In the genomic region with DNA sequence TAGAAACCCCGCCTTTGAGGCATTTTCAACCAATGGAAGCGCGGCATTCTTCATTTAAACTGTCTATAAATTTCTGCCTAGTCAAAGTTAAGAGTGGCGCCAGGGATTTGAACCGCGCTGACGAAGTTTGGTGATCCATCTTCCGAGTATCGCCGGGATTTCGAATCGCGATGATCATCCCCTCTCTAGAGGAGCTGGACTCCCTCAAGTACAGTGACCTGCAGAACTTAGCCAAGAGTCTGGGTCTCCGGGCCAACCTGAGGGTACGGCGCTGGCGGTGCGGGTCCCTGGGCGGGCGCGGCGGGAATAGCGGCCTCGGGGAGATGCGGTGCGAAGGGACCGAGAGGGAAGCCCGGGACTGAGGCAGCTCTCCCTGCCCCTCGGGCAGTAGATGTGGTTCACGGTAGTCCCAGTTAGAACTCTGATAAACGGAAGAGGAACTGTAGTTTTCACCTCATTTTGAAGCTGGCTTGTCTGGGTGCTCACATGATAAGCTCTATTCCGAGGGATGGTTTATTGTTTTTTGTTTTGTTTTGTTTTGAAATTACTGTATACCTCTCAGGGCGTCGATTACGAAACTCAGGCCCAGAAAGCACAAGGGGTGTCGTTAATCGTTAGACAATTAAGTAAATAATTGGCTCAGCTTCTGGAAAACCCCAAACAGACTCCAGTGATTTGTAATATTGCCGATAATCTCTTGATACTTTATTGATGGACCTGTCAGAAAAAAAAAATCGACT, we compare ENCODE assay signal across 1 cellular context.
TF ChIP-seq lines count a peak whose summit lies in the region.

A gene with protein sequence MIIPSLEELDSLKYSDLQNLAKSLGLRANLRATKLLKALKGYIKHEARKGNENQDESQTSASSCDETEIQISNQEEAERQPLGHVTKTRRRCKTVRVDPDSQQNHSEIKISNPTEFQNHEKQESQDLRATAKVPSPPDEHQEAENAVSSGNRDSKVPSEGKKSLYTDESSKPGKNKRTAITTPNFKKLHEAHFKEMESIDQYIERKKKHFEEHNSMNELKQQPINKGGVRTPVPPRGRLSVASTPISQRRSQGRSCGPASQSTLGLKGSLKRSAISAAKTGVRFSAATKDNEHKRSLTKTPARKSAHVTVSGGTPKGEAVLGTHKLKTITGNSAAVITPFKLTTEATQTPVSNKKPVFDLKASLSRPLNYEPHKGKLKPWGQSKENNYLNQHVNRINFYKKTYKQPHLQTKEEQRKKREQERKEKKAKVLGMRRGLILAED (plus strand): TSS at position 94 of the 740 bp plus-strand sequence. CDS start 77 bp downstream, at position 171.

TF ChIP-seq in HepG2, 621 proteins besides CTCF, POLR2A, EP300 and RAD21 (continued from another document and continues in another):
- TF ChIP-seq ATF1 (CRISPR knock-in tag; IDR thresholded peaks at IDR 0.05) (0 out of 2 replicates have a peak, but pooled peaks have one; percentile 46), ZNF768 (CRISPR knock-in tag; IDR thresholded peaks at IDR 0.05) (0 out of 2 replicates have a peak, but pooled peaks have one; percentile 12), HOXA9 (CRISPR knock-in tag; IDR thresholded peaks at IDR 0.05; ENCODE audit: borderline replicate concordance) (peak; percentile 88; the same call in 1 of the 2 replicates), ETV5 (CRISPR knock-in tag; IDR thresholded peaks at IDR 0.05; ENCODE audit: borderline replicate concordance) (no peak; the same call in 1 of the 2 replicates), ZNF703 (CRISPR knock-in tag; IDR thresholded peaks at IDR 0.05; ENCODE audit: borderline replicate concordance) (no peak), ZNF230 (CRISPR knock-in tag; IDR thresholded peaks at IDR 0.05) (no peak), ZNF160 (CRISPR knock-in tag; IDR thresholded peaks at IDR 0.05) (no peak), ZNF3 (CRISPR knock-in tag; IDR thresholded peaks at IDR 0.05) (no peak), ZBTB7B (CRISPR knock-in tag; IDR thresholded peaks at IDR 0.05) (0 out of 2 replicates have a peak, but pooled peaks have one; percentile 35), ATAD3A (CRISPR knock-in tag; IDR thresholded peaks at IDR 0.05) (no peak), ZNF567 (CRISPR knock-in tag; IDR thresholded peaks at IDR 0.05; ENCODE audit: borderline replicate concordance) (0 out of 2 replicates have a peak, but pooled peaks have one; percentile 38), NR2C2 (CRISPR knock-in tag; IDR thresholded peaks at IDR 0.05; ENCODE audit: borderline replicate concordance) (no peak), ONECUT2 (CRISPR knock-in tag; IDR thresholded peaks at IDR 0.05) (peak; percentile 46; the same call in 1 of the 2 replicates), MAFF (IDR thresholded peaks at IDR 0.05; ENCODE audit: low read depth, low read length) (peak; percentile 51), RARG (CRISPR knock-in tag; IDR thresholded peaks at IDR 0.05; ENCODE audit: low read depth) (no peak), SMAD9 (CRISPR knock-in tag; IDR thresholded peaks at IDR 0.05) (no peak), CREM (IDR thresholded peaks at IDR 0.05) (no peak; the same call in 1 of the 2 replicates), CREM (CRISPR knock-in tag; IDR thresholded peaks at IDR 0.05) (no peak), PHF20 (CRISPR knock-in tag; IDR thresholded peaks at IDR 0.05) (0 out of 2 replicates have a peak, but pooled peaks have one; percentile 5), ZSCAN12 (CRISPR knock-in tag; IDR thresholded peaks at IDR 0.05) (no peak), POLR2AphosphoS5 (IDR thresholded peaks at IDR 0.05; ENCODE audit: low read depth, low read length) (peak; percentile 89), CEBPG (CRISPR knock-in tag; IDR thresholded peaks at IDR 0.05) (peak; percentile 71), ZBTB8A (CRISPR knock-in tag; IDR thresholded peaks at IDR 0.05; ENCODE audit: borderline replicate concordance, low read depth) (no peak), ARNTL (CRISPR knock-in tag; IDR thresholded peaks at IDR 0.05) (no peak), ZFP90 (CRISPR knock-in tag; IDR thresholded peaks at IDR 0.05; ENCODE audit: borderline replicate concordance) (peak; percentile 32; the same call in 1 of the 2 replicates), PHF21A (CRISPR knock-in tag; IDR thresholded peaks at IDR 0.05) (peak; percentile 82), ZNF274 (CRISPR knock-in tag; IDR thresholded peaks at IDR 0.05) (no peak), FOXM1 (CRISPR knock-in tag; IDR thresholded peaks at IDR 0.05) (0 out of 2 replicates have a peak, but pooled peaks have one; percentile 37), ZNF367 (CRISPR knock-in tag; IDR thresholded peaks at IDR 0.05; ENCODE audit: borderline replicate concordance) (no peak), ZNF343 (CRISPR knock-in tag; IDR thresholded peaks at IDR 0.05) (no peak), ZNF746 (CRISPR knock-in tag; IDR thresholded peaks at IDR 0.05) (no peak), RFX3 (CRISPR knock-in tag; IDR thresholded peaks at IDR 0.05) (no peak), TBX2 (CRISPR knock-in tag; IDR thresholded peaks at IDR 0.05; ENCODE audit: borderline replicate concordance) (peak; percentile 66; the same call in 1 of the 2 replicates)
- TF ChIP-seq, protein P1, sequence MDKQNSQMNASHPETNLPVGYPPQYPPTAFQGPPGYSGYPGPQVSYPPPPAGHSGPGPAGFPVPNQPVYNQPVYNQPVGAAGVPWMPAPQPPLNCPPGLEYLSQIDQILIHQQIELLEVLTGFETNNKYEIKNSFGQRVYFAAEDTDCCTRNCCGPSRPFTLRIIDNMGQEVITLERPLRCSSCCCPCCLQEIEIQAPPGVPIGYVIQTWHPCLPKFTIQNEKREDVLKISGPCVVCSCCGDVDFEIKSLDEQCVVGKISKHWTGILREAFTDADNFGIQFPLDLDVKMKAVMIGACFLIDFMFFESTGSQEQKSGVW (CRISPR knock-in tag; IDR thresholded peaks at IDR 0.05; ENCODE audit: borderline replicate concordance), result no peak
- TF ChIP-seq, protein P2, sequence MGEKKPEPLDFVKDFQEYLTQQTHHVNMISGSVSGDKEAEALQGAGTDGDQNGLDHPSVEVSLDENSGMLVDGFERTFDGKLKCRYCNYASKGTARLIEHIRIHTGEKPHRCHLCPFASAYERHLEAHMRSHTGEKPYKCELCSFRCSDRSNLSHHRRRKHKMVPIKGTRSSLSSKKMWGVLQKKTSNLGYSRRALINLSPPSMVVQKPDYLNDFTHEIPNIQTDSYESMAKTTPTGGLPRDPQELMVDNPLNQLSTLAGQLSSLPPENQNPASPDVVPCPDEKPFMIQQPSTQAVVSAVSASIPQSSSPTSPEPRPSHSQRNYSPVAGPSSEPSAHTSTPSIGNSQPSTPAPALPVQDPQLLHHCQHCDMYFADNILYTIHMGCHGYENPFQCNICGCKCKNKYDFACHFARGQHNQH (CRISPR knock-in tag; IDR thresholded peaks at IDR 0.05), result peak; percentile 27; the same call in 1 of the 2 replicates
- TF ChIP-seq, protein P3, sequence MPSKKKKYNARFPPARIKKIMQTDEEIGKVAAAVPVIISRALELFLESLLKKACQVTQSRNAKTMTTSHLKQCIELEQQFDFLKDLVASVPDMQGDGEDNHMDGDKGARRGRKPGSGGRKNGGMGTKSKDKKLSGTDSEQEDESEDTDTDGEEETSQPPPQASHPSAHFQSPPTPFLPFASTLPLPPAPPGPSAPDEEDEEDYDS (CRISPR knock-in tag; IDR thresholded peaks at IDR 0.05), result peak; percentile 96
- TF ChIP-seq, protein P4, sequence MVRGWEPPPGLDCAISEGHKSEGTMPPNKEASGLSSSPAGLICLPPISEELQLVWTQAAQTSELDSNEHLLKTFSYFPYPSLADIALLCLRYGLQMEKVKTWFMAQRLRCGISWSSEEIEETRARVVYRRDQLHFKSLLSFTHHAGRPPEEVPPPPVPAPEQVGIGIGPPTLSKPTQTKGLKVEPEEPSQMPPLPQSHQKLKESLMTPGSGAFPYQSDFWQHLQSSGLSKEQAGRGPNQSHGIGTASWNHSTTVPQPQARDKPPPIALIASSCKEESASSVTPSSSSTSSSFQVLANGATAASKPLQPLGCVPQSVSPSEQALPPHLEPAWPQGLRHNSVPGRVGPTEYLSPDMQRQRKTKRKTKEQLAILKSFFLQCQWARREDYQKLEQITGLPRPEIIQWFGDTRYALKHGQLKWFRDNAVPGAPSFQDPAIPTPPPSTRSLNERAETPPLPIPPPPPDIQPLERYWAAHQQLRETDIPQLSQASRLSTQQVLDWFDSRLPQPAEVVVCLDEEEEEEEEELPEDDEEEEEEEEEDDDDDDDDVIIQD (CRISPR knock-in tag; IDR thresholded peaks at IDR 0.05; ENCODE audit: low read depth), result peak; percentile 8; the same call in 1 of the 2 replicates
- TF ChIP-seq, protein P5, sequence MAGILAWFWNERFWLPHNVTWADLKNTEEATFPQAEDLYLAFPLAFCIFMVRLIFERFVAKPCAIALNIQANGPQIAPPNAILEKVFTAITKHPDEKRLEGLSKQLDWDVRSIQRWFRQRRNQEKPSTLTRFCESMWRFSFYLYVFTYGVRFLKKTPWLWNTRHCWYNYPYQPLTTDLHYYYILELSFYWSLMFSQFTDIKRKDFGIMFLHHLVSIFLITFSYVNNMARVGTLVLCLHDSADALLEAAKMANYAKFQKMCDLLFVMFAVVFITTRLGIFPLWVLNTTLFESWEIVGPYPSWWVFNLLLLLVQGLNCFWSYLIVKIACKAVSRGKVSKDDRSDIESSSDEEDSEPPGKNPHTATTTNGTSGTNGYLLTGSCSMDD (CRISPR knock-in tag; IDR thresholded peaks at IDR 0.05), result no peak
- TF ChIP-seq, protein P6, sequence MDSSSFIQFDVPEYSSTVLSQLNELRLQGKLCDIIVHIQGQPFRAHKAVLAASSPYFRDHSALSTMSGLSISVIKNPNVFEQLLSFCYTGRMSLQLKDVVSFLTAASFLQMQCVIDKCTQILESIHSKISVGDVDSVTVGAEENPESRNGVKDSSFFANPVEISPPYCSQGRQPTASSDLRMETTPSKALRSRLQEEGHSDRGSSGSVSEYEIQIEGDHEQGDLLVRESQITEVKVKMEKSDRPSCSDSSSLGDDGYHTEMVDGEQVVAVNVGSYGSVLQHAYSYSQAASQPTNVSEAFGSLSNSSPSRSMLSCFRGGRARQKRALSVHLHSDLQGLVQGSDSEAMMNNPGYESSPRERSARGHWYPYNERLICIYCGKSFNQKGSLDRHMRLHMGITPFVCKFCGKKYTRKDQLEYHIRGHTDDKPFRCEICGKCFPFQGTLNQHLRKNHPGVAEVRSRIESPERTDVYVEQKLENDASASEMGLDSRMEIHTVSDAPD (CRISPR knock-in tag; IDR thresholded peaks at IDR 0.05), result no peak
- TF ChIP-seq, protein P7, sequence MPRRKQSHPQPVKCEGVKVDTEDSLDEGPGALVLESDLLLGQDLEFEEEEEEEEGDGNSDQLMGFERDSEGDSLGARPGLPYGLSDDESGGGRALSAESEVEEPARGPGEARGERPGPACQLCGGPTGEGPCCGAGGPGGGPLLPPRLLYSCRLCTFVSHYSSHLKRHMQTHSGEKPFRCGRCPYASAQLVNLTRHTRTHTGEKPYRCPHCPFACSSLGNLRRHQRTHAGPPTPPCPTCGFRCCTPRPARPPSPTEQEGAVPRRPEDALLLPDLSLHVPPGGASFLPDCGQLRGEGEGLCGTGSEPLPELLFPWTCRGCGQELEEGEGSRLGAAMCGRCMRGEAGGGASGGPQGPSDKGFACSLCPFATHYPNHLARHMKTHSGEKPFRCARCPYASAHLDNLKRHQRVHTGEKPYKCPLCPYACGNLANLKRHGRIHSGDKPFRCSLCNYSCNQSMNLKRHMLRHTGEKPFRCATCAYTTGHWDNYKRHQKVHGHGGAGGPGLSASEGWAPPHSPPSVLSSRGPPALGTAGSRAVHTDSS (CRISPR knock-in tag; conservative IDR thresholded peaks at IDR 0.05), result no peak
- TF ChIP-seq, protein P8, sequence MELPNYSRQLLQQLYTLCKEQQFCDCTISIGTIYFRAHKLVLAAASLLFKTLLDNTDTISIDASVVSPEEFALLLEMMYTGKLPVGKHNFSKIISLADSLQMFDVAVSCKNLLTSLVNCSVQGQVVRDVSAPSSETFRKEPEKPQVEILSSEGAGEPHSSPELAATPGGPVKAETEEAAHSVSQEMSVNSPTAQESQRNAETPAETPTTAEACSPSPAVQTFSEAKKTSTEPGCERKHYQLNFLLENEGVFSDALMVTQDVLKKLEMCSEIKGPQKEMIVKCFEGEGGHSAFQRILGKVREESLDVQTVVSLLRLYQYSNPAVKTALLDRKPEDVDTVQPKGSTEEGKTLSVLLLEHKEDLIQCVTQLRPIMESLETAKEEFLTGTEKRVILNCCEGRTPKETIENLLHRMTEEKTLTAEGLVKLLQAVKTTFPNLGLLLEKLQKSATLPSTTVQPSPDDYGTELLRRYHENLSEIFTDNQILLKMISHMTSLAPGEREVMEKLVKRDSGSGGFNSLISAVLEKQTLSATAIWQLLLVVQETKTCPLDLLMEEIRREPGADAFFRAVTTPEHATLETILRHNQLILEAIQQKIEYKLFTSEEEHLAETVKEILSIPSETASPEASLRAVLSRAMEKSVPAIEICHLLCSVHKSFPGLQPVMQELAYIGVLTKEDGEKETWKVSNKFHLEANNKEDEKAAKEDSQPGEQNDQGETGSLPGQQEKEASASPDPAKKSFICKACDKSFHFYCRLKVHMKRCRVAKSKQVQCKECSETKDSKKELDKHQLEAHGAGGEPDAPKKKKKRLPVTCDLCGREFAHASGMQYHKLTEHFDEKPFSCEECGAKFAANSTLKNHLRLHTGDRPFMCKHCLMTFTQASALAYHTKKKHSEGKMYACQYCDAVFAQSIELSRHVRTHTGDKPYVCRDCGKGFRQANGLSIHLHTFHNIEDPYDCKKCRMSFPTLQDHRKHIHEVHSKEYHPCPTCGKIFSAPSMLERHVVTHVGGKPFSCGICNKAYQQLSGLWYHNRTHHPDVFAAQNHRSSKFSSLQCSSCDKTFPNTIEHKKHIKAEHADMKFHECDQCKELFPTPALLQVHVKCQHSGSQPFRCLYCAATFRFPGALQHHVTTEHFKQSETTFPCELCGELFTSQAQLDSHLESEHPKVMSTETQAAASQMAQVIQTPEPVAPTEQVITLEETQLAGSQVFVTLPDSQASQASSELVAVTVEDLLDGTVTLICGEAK (IDR thresholded peaks at IDR 0.05), result no peak
- TF ChIP-seq, protein P8 (CRISPR knock-in tag; IDR thresholded peaks at IDR 0.05), result peak; percentile 15; the same call in 1 of the 2 replicates
